In the genomic region with DNA sequence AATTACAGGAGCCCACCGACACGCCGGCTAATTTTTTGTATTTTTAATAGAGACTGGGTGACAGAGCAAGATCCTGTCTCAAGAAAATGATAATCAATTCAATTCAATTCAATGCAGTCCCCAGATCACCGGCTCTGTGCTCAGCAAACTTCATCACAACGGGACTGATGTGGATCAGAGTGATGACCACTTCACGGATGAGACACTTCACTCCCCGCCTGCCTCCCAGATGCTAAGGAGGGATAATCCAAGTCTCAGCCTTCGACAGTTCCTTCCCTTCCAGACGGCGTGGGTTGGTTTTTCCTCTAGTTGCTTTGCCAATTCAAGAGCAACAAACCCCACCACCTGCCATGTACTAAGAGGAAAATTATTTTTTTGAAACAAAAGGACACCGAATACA, we compare ENCODE assay signal across 24 cellular contexts.
"Had no signal": no experiment of that assay in that cellular context is flagged by ENCODE, and none has a peak within 500 bp of the region (broad histone marks: within the 10 kb centered on the region; RNA-seq: fewer than 3 reads in every experiment).

No MANE protein-coding gene starts in this region.

- H3K27ac ChIP-seq: brain microvascular endothelial cell, parathyroid adenoma, psoas muscle, thoracic aorta had no signal

- H3K4me1 ChIP-seq: parathyroid adenoma had no signal

- H3K4me1 Mint-ChIP-seq: activated CD4-positive, alpha-beta memory T cell treated with anti-CD3 and anti-CD28 coated beads, Interleukin-2, amount 10 ng/mL, durations not matched to agents 7 days and 5 days; activated CD4-positive, alpha-beta T cell treated with anti-CD3 and anti-CD28 coated beads, Interleukin-2, amount 10 ng/mL, durations not matched to agents 7 days and 5 days; activated T-helper 17 cell treated with anti-CD3 and anti-CD28 coated beads, Interleukin-2, amount 50 U/mL, for 72 hours had no signal

- H3K79me2 ChIP-seq: parathyroid adenoma had no signal

- ATAC-seq: activated T-helper 17 cell treated with anti-CD3 and anti-CD28 coated beads, Interleukin-2, amount 50 U/mL, for 72 hours; left lobe of liver; naive thymus-derived CD4-positive, alpha-beta T cell; psoas muscle; stimulated activated naive CD8-positive, alpha-beta T cell treated with anti-CD3 and anti-CD28 coated beads, Interleukin-15, Interleukin-2, amounts not matched to agents 100 U/mL and 50 U/mL, for 24 hours; T-helper 17 cell had no signal

- H2AFZ ChIP-seq: parathyroid adenoma had no signal

- H3K36me3 Mint-ChIP-seq: naive thymus-derived CD4-positive, alpha-beta T cell had no signal

- H3K36me3 ChIP-seq: brain microvascular endothelial cell, thoracic aorta had no signal

- H3K4me3 Mint-ChIP-seq: activated CD4-positive, alpha-beta memory T cell treated with anti-CD3 and anti-CD28 coated beads, Interleukin-2, amount 10 ng/mL, durations not matched to agents 7 days and 5 days; activated CD4-positive, alpha-beta T cell treated with anti-CD3 and anti-CD28 coated beads, Interleukin-2, amount 10 ng/mL, durations not matched to agents 7 days and 5 days; activated T-cell treated with anti-CD3 and anti-CD28 coated beads, Interleukin-2, amount 50 U/mL, for 24 hours; activated T-helper 17 cell treated with anti-CD3 and anti-CD28 coated beads, Interleukin-2, amount 50 U/mL, for 72 hours; naive thymus-derived CD4-positive, alpha-beta T cell; neural crest cell; T-helper 17 cell had no signal

- H3K9me3 Mint-ChIP-seq: activated CD4-positive, alpha-beta memory T cell treated with anti-CD3 and anti-CD28 coated beads, Interleukin-2, amount 10 ng/mL, durations not matched to agents 7 days and 5 days; activated CD4-positive, alpha-beta T cell treated with anti-CD3 and anti-CD28 coated beads, Interleukin-2, amount 10 ng/mL, durations not matched to agents 7 days and 5 days; activated T-cell treated with anti-CD3 and anti-CD28 coated beads, Interleukin-2, amount 50 U/mL, for 24 hours; activated T-helper 17 cell treated with anti-CD3 and anti-CD28 coated beads, Interleukin-2, amount 50 U/mL, for 72 hours; naive thymus-derived CD4-positive, alpha-beta T cell; neural crest cell had no signal

- H3K4me3 ChIP-seq: psoas muscle, thoracic aorta had no signal

- DNase-seq: activated CD4-positive, alpha-beta memory T cell treated with anti-CD3 and anti-CD28 coated beads, Interleukin-2, amount 10 ng/mL, durations not matched to agents 7 days and 5 days; activated CD4-positive, alpha-beta T cell treated with anti-CD3 and anti-CD28 coated beads for 1 hour; activated CD4-positive, alpha-beta T cell treated with anti-CD3 and anti-CD28 coated beads, Interleukin-2, amount 10 ng/mL, durations not matched to agents 7 days and 5 days; activated CD8-positive, alpha-beta memory T cell treated with anti-CD3 and anti-CD28 coated beads, Interleukin-2, amount 50 U/mL, for 48 hours; activated gamma-delta T cell treated with Interleukin-2 at 50 U/mL for 16 hours; activated naive CD4-positive, alpha-beta T cell treated with anti-CD3 and anti-CD28 coated beads, Interleukin-2, amount 50 U/mL, for 16 hours; activated T-cell treated with anti-CD3 and anti-CD28 coated beads, Interleukin-2, amount 50 U/mL, for 24 hours; amniotic stem cell; brain microvascular endothelial cell; cortex of kidney; foreskin fibroblast; kidney glomerular epithelial cell; naive thymus-derived CD4-positive, alpha-beta T cell; psoas muscle; stimulated activated CD4-positive, alpha-beta T cell treated with anti-CD3 and anti-CD28 coated beads, Interleukin-2, amount 100 ng/mL, for 48 hours; stimulated activated naive CD8-positive, alpha-beta T cell treated with anti-CD3 and anti-CD28 coated beads, Interleukin-15, Interleukin-2, amounts not matched to agents 100 U/mL and 50 U/mL, for 24 hours; T-helper 17 cell; T1000; trophoblast cell had no signal

- H3K9me3 ChIP-seq: psoas muscle, thoracic aorta had no signal

- H3K9ac ChIP-seq: parathyroid adenoma had no signal
